22 cellular contexts compared by ENCODE assay signal in the genomic region with DNA sequence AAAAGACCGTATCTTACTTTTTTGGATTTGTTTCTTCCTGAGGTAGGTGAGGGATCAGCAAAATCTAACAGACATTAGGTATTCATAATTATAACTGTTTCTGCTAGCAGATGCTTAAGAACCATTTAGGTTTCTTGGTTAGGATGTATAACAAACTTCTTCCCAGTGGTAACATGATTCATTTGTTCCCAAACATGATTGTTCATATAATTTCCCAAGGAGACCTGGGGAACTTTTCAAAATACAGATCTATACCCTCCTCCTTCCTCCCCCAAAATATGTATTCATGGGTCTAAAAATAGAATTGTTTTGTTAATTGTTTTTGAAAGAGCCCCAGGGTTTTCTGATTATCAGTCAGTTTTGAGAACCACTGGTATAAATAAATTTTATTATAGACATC.
DNase-seq lines count a peak whose midpoint lies in the region; ATAC-seq and TF ChIP-seq lines count a peak whose summit lies in the region.
"Had no signal": no experiment of that assay in that cellular context is flagged by ENCODE, and none has a peak within 500 bp of the region (broad histone marks: within the 10 kb centered on the region; RNA-seq: fewer than 3 reads in every experiment).

No MANE protein-coding gene starts in this region.

- H3K9me2 ChIP-seq in OCI-LY7 (ENCODE audit: insufficient read depth, low read length): no peaks in the 10 kb centered on the region

- no peak for ATAC-seq in central memory CD8-positive, alpha-beta T cell (replicated peaks; ENCODE audit: extremely low read depth, poor library complexity, severe bottlenecking)
- ATAC-seq in memory B cell (ENCODE audit: low read depth) (no peak), HG03354 (IDR thresholded peaks at IDR 0.05; ENCODE audit: poor library complexity, severe bottlenecking, unreplicated experiment) (no peak)
- ATAC-seq: GM12878, PC-3 had no signal

- dilution Hi-C loops in mammary epithelial cell (cut with HindIII; ENCODE audit: low sequenced_read_pairs): no loop called here

- intact Hi-C loops in MCF 10A (cut with micrococcal nuclease) (no loop called here), mammary epithelial cell (cut with micrococcal nuclease) (no loop called here), OCI-LY7 (cut with micrococcal nuclease; ENCODE audit: unreplicated experiment) (no loop called here)

- H3K27ac ChIP-seq in mammary epithelial cell (ENCODE audit: insufficient read depth, low read depth, low read length): no peak overlapping the region
- no peak overlapping the region for H3K27ac ChIP-seq in OCI-LY7 (ENCODE audit: low read depth, low read length, poor library complexity, severe bottlenecking)
- H3K27ac ChIP-seq: BLaER1 had no signal

- POLR2A ChIA-PET in MCF 10A (lab: Yijun Ruan, JAX): interaction anchor here (0.7 to 1.3 kb wide), 2 partner anchors 14 to 156 kb away, joined by 3 read pairs; no protein-coding TSS in a partner anchor
- POLR2A ChIA-PET in OCI-LY7 (lab: Charles Lee): no interaction called here

- H3K4me2 ChIP-seq in mammary epithelial cell (ENCODE audit: insufficient read depth, low read depth, low read length) (no peak overlapping the region), OCI-LY7 (ENCODE audit: low read length) (no peak overlapping the region)
- H3K4me2 ChIP-seq: BLaER1 had no signal

- H3K4me1 ChIP-seq in mammary epithelial cell (ENCODE audit: insufficient read depth, low read length) (peaks cover 12% of the 10 kb centered on the region), OCI-LY7 (ENCODE audit: insufficient read depth, low read length, poor library complexity, severe bottlenecking) (no peaks in the 10 kb centered on the region)
- H3K4me1 ChIP-seq: BLaER1 had no signal

- CTCF ChIA-PET in MCF 10A (lab: Yijun Ruan, JAX): no interaction called here
- CTCF ChIA-PET in mammary epithelial cell (lab: Charles Lee; ENCODE audit: low non-redundant PET): no interaction called here
- CTCF ChIA-PET in OCI-LY7 (lab: Charles Lee; ENCODE audit: unreplicated experiment): no interaction called here

- H3K4me3 Mint-ChIP-seq in MCF 10A (ENCODE audit: unreplicated experiment): no peak overlapping the region
- H3K4me3 Mint-ChIP-seq in central memory CD8-positive, alpha-beta T cell: no peak overlapping the region
- H3K4me3 Mint-ChIP-seq in memory B cell: no peak overlapping the region
- H3K4me3 Mint-ChIP-seq: CD4-positive, alpha-beta memory T cell; HFFc6 had no signal

- in situ Hi-C loops in mammary epithelial cell (cut with MboI; ENCODE audit: low sequenced_read_pairs in 2 of 2): no loop called here

- H3K27me3 Mint-ChIP-seq in MCF 10A (ENCODE audit: insufficient read depth, unreplicated experiment) (no peaks in the 10 kb centered on the region), memory B cell (no peaks in the 10 kb centered on the region)
- no peaks in the 10 kb centered on the region for H3K27me3 Mint-ChIP-seq in central memory CD8-positive, alpha-beta T cell
- H3K27me3 Mint-ChIP-seq: CD4-positive, alpha-beta memory T cell had no signal

- peaks cover 30% of the 10 kb centered on the region for H3K9me3 Mint-ChIP-seq in MCF 10A (ENCODE audit: unreplicated experiment)
- peaks cover 8% of the 10 kb centered on the region for H3K9me3 Mint-ChIP-seq in central memory CD8-positive, alpha-beta T cell
- H3K9me3 Mint-ChIP-seq in memory B cell: peaks cover 6% of the 10 kb centered on the region

- H3K9me3 ChIP-seq in mammary epithelial cell (replicated peaks; ENCODE audit: insufficient read depth, low read length) (no peaks in the 10 kb centered on the region), OCI-LY7 (ENCODE audit: low read length) (peaks cover 8% of the 10 kb centered on the region; the same call in 1 of the 2 replicates)

- BruUV-seq in MCF 10A (replicated peaks; lab: Mats Ljungman, UMichigan): no TSS peak
- BruUV-seq in mammary epithelial cell (replicated peaks; lab: Mats Ljungman, UMichigan): no TSS peak
- BruUV-seq in OCI-LY7 (replicated peaks; lab: Mats Ljungman, UMichigan): no TSS peak

- peak overlapping the region; percentile 80 for H3K27ac Mint-ChIP-seq in MCF 10A (ENCODE audit: low read depth, unreplicated experiment)
- H3K27ac Mint-ChIP-seq in central memory CD8-positive, alpha-beta T cell (ENCODE audit: low read depth): peak overlapping the region; percentile 41
- H3K27ac Mint-ChIP-seq in memory B cell: peak overlapping the region; percentile 17
- H3K27ac Mint-ChIP-seq: HFFc6 had no signal

- H3K36me3 ChIP-seq in mammary epithelial cell (ENCODE audit: insufficient read depth, low read length): no peaks in the 10 kb centered on the region
- H3K36me3 ChIP-seq in OCI-LY7 (ENCODE audit: insufficient read depth, low read length): peaks cover 70% of the 10 kb centered on the region

- H3K4me3 ChIP-seq in mammary epithelial cell (replicated peaks in 1 of 3; ENCODE audit: insufficient read depth in 1 of 3, low read depth in 2 of 3, low read length in 3 of 3): no peak overlapping the region
- H3K4me3 ChIP-seq in OCI-LY7 (ENCODE audit: low read depth, low read length, poor library complexity, severe bottlenecking): no peak overlapping the region
- H3K4me3 ChIP-seq: BLaER1, GM12878, MG63 had no signal

- H3K27me3 ChIP-seq in mammary epithelial cell (ENCODE audit: insufficient read depth, low read length): no peaks in the 10 kb centered on the region
- H3K27me3 ChIP-seq: BLaER1, MG63 had no signal

- H3K36me3 Mint-ChIP-seq in MCF 10A (ENCODE audit: insufficient read depth, unreplicated experiment) (peaks cover 43% of the 10 kb centered on the region), memory B cell (peaks cover 43% of the 10 kb centered on the region)
- peaks cover 26% of the 10 kb centered on the region for H3K36me3 Mint-ChIP-seq in central memory CD8-positive, alpha-beta T cell (ENCODE audit: insufficient read depth)

- TF ChIP-seq CTCF in MCF 10A (IDR thresholded peaks at IDR 0.05; ENCODE audit: unreplicated experiment): no peak
- TF ChIP-seq CTCF in mammary epithelial cell (conservative IDR thresholded peaks at IDR 0.05 in 1 of 2, IDR thresholded peaks at IDR 0.05 in 1 of 2; ENCODE audit: extremely low read depth in 1 of 2, insufficient read depth in 1 of 2, low read depth in 1 of 2, low read length in 2 of 2): no peak
- no peak for TF ChIP-seq CTCF in OCI-LY7 (conservative IDR thresholded peaks at IDR 0.05; ENCODE audit: low read length)

- 92% methylated on average over 1 of the region's 1 CpG for WGBS in mammary epithelial cell (ENCODE audit: low coverage, missing lambda C conversion rate)

- peaks cover 26% of the 10 kb centered on the region for H3K4me1 Mint-ChIP-seq in MCF 10A (ENCODE audit: insufficient read depth, unreplicated experiment)
- H3K4me1 Mint-ChIP-seq in central memory CD8-positive, alpha-beta T cell: peaks cover 14% of the 10 kb centered on the region
- H3K4me1 Mint-ChIP-seq in memory B cell: peaks cover 3% of the 10 kb centered on the region

- DNase-seq in MCF 10A (ENCODE audit: unreplicated experiment) (peak; percentile 34), mammary epithelial cell (no peak), memory B cell (ENCODE audit: low spot score in 2 of 2) (no peak), activated gamma-delta T cell treated with Interleukin-2 at 50 U/mL for 16 hours (no peak), germinal center (ENCODE audit: low spot score) (no peak), OCI-LY7 (ENCODE audit: low spot score) (no peak)
- DNase-seq in central memory CD8-positive, alpha-beta T cell (ENCODE audit: low spot score in 2 of 2): no peak
- DNase-seq: CD4-positive, alpha-beta memory T cell; GF-D8; HFFc6; MG63; NCI-H1048; NCI-H1436; NCI-H2029; NCI-H345; NCI-H524 treated with DMSO at 0.1 percent for 48 hours; PC-3; RPMI8226; SHP77 treated with DMSO at 0.1 percent for 48 hours had no signal

- H4K20me1 ChIP-seq in mammary epithelial cell (ENCODE audit: insufficient read depth, low read length): no peaks in the 10 kb centered on the region
- H4K20me1 ChIP-seq in OCI-LY7 (ENCODE audit: insufficient read depth, low read length): no peaks in the 10 kb centered on the region
- H4K20me1 ChIP-seq: BLaER1 had no signal

- H2AFZ ChIP-seq in mammary epithelial cell (ENCODE audit: low read depth, low read length) (no peak overlapping the region), OCI-LY7 (ENCODE audit: low read length) (no peak overlapping the region)

- no peak overlapping the region for H3K9ac ChIP-seq in mammary epithelial cell (ENCODE audit: insufficient read depth, low read length)
- H3K9ac ChIP-seq: BLaER1 had no signal

- H3K79me2 ChIP-seq in mammary epithelial cell (ENCODE audit: insufficient read depth, low read length): no peaks in the 10 kb centered on the region
- H3K79me2 ChIP-seq in OCI-LY7 (ENCODE audit: insufficient read depth, low read depth, low read length): no peaks in the 10 kb centered on the region

Comparison
In these comparisons a context has a peak if more than half of its experiments do, and no peak if none do; other contexts are left out.
1. H3K27ac Mint-ChIP-seq: peak in every context shown above with its lines; median percentile 80 in MCF 10A; 41 in central memory CD8-positive, alpha-beta T cell; 17 in memory B cell.